Comparison of ENCODE assay signal across 1 cellular context in the genomic region with DNA sequence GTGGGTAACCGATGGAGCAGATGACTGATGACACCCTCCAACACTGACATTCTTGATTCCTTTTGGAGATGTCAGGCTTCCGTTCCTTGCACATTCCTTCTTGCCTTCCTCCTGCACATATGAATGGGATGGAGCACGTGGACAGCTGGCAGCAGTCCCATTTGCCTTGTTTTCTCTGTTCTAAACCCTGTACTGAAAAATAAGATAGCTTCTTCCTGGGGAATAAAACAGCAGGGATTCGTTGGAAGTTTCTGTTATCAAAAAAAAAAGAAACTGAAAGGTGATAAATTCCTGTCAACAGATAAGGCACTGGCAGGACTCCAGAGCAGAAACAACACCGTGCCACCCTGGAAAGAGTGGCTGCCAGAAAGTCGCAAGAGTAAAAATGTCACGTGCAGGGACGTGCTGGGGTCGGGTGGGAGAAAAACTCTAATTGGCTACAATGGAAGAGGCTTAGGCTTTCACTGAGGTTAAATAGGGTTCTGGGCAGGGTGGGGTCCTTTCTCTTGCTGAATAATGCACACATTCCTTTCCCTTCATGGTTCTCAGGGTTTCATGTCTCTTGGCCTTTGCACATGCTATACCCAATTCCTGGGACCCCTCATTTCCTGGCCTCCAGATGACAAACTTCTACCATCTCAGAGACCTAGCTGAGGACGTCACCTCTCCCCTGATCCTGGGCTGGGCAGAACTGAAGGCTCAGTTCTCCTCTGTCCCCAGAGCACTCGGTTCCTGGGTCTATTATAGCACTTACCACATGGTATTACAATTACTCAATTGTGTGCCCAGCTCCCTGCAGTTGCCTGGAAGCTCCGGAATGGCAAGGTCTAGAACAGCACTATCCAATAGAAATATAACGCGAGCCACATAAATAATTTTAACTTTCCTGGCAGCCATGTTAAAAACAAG.
TF ChIP-seq lines count a peak whose summit lies in the region.

No MANE protein-coding gene starts in this region.

TF ChIP-seq in GM23338, 12 proteins besides CTCF, POLR2A, EP300 and RAD21 (continued from another document):
- TF ChIP-seq, protein P1, sequence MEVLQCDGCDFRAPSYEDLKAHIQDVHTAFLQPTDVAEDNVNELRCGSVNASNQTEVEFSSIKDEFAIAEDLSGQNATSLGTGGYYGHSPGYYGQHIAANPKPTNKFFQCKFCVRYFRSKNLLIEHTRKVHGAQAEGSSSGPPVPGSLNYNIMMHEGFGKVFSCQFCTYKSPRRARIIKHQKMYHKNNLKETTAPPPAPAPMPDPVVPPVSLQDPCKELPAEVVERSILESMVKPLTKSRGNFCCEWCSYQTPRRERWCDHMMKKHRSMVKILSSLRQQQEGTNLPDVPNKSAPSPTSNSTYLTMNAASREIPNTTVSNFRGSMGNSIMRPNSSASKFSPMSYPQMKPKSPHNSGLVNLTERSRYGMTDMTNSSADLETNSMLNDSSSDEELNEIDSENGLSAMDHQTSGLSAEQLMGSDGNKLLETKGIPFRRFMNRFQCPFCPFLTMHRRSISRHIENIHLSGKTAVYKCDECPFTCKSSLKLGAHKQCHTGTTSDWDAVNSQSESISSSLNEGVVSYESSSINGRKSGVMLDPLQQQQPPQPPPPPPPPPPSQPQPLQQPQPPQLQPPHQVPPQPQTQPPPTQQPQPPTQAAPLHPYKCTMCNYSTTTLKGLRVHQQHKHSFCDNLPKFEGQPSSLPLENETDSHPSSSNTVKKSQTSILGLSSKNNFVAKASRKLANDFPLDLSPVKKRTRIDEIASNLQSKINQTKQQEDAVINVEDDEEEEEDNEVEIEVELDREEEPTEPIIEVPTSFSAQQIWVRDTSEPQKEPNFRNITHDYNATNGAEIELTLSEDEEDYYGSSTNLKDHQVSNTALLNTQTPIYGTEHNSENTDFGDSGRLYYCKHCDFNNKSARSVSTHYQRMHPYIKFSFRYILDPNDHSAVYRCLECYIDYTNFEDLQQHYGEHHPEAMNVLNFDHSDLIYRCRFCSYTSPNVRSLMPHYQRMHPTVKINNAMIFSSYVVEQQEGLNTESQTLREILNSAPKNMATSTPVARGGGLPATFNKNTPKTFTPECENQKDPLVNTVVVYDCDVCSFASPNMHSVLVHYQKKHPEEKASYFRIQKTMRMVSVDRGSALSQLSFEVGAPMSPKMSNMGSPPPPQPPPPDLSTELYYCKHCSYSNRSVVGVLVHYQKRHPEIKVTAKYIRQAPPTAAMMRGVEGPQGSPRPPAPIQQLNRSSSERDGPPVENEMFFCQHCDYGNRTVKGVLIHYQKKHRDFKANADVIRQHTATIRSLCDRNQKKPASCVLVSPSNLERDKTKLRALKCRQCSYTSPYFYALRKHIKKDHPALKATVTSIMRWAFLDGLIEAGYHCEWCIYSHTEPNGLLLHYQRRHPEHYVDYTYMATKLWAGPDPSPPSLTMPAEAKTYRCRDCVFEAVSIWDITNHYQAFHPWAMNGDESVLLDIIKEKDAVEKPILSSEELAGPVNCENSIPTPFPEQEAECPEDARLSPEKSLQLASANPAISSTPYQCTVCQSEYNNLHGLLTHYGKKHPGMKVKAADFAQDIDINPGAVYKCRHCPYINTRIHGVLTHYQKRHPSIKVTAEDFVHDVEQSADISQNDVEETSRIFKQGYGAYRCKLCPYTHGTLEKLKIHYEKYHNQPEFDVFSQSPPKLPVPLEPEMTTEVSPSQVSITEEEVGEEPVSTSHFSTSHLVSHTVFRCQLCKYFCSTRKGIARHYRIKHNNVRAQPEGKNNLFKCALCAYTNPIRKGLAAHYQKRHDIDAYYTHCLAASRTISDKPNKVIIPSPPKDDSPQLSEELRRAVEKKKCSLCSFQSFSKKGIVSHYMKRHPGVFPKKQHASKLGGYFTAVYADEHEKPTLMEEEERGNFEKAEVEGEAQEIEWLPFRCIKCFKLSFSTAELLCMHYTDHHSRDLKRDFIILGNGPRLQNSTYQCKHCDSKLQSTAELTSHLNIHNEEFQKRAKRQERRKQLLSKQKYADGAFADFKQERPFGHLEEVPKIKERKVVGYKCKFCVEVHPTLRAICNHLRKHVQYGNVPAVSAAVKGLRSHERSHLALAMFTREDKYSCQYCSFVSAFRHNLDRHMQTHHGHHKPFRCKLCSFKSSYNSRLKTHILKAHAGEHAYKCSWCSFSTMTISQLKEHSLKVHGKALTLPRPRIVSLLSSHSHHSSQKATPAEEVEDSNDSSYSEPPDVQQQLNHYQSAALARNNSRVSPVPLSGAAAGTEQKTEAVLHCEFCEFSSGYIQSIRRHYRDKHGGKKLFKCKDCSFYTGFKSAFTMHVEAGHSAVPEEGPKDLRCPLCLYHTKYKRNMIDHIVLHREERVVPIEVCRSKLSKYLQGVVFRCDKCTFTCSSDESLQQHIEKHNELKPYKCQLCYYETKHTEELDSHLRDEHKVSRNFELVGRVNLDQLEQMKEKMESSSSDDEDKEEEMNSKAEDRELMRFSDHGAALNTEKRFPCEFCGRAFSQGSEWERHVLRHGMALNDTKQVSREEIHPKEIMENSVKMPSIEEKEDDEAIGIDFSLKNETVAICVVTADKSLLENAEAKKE (CRISPR knock-in tag; IDR thresholded peaks at IDR 0.05) = no peak
- TF ChIP-seq, protein P2, sequence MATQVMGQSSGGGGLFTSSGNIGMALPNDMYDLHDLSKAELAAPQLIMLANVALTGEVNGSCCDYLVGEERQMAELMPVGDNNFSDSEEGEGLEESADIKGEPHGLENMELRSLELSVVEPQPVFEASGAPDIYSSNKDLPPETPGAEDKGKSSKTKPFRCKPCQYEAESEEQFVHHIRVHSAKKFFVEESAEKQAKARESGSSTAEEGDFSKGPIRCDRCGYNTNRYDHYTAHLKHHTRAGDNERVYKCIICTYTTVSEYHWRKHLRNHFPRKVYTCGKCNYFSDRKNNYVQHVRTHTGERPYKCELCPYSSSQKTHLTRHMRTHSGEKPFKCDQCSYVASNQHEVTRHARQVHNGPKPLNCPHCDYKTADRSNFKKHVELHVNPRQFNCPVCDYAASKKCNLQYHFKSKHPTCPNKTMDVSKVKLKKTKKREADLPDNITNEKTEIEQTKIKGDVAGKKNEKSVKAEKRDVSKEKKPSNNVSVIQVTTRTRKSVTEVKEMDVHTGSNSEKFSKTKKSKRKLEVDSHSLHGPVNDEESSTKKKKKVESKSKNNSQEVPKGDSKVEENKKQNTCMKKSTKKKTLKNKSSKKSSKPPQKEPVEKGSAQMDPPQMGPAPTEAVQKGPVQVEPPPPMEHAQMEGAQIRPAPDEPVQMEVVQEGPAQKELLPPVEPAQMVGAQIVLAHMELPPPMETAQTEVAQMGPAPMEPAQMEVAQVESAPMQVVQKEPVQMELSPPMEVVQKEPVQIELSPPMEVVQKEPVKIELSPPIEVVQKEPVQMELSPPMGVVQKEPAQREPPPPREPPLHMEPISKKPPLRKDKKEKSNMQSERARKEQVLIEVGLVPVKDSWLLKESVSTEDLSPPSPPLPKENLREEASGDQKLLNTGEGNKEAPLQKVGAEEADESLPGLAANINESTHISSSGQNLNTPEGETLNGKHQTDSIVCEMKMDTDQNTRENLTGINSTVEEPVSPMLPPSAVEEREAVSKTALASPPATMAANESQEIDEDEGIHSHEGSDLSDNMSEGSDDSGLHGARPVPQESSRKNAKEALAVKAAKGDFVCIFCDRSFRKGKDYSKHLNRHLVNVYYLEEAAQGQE (IDR thresholded peaks at IDR 0.05; ENCODE audit: unreplicated experiment) = no peak
